In the genomic region with DNA sequence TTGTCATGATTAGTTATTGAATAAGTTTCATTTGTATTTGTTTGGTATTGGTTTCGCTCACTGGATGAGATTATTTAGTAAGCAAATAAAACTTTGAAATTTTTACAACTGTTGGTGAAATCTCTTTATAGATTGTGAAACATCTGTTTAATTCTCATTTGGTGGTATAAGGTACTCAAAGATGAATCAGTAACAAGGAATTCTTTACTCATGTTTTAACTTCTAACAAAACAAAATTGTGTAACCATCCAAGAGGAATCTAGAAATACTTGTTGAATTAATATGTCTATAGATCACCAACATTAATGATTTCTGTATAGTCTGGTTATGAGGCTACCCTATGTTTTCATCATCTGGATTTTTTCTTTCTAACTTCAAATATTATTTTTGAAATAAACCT, we compare ENCODE assay signal across 20 cellular contexts.
DNase-seq lines count a peak whose midpoint lies in the region; ATAC-seq and TF ChIP-seq lines count a peak whose summit lies in the region.
"Had no signal": no experiment of that assay in that cellular context is flagged by ENCODE, and none has a peak within 500 bp of the region (broad histone marks: within the 10 kb centered on the region; RNA-seq: fewer than 3 reads in every experiment).

No MANE protein-coding gene starts in this region.

- POLR2A ChIA-PET in PC-3 (lab: Charles Lee; ENCODE audit: unreplicated experiment): interaction anchor here (0.6 kb wide), 1 partner anchor 118 kb away, joined by 3 read pairs; no protein-coding TSS in a partner anchor
- POLR2A ChIA-PET in activated CD4-positive, alpha-beta T cell treated with anti-CD3 and anti-CD28 coated beads for 36 hours (lab: Charles Lee): no interaction called here

- no peaks in the 10 kb centered on the region for H3K36me3 Mint-ChIP-seq in activated CD4-positive, alpha-beta T cell treated with anti-CD3 and anti-CD28 coated beads for 36 hours (ENCODE audit: low read depth)
- no peaks in the 10 kb centered on the region for H3K36me3 Mint-ChIP-seq in activated CD8-positive, alpha-beta memory T cell treated with anti-CD3 and anti-CD28 coated beads, Interleukin-2, amount 10 ng/mL, durations not matched to agents 7 days and 5 days
- H3K36me3 Mint-ChIP-seq: naive B cell had no signal

- H3K4me3 ChIP-seq in PC-3 (ENCODE audit: low read length) (no peak overlapping the region), right lobe of liver (no peak overlapping the region), brain microvascular endothelial cell (ENCODE audit: low read depth, low read length) (no peak overlapping the region)
- H3K4me3 ChIP-seq: hepatocyte had no signal

- ATAC-seq in PC-3 (peak; percentile 95), esophagus mucosa (peak; percentile 65), right lobe of liver (peak in 3 of 4 donors; percentile 57 to 86 (median 76))
- ATAC-seq in activated CD4-positive, alpha-beta T cell treated with anti-CD3 and anti-CD28 coated beads for 36 hours: no peak
- ATAC-seq in activated CD8-positive, alpha-beta memory T cell treated with anti-CD3 and anti-CD28 coated beads, Interleukin-2, amount 10 ng/mL, durations not matched to agents 7 days and 5 days: no peak
- ATAC-seq: activated naive CD8-positive, alpha-beta T cell treated with anti-CD3 and anti-CD28 coated beads, Interleukin-2, amount 50 U/mL, for 24 hours; activated T-cell treated with anti-CD3 and anti-CD28 coated beads, Interleukin-2, amount 50 U/mL, for 72 hours; left ventricle myocardium superior had no signal

- in situ Hi-C loops in brain microvascular endothelial cell (cut with HindIII; ENCODE audit: low pct_ligation_motif_present, low sequenced_read_pairs): no loop called here

- no peak overlapping the region for H3K9ac ChIP-seq in PC-3 (ENCODE audit: low read length)

- CTCF ChIA-PET in PC-3 (lab: Charles Lee): no interaction called here
- CTCF ChIA-PET in activated CD4-positive, alpha-beta T cell treated with anti-CD3 and anti-CD28 coated beads for 36 hours (lab: Charles Lee): no interaction called here
- CTCF ChIA-PET in activated CD8-positive, alpha-beta memory T cell treated with anti-CD3 and anti-CD28 coated beads, Interleukin-2, amount 10 ng/mL, durations not matched to agents 7 days and 5 days (lab: Charles Lee): no interaction called here

- no peak overlapping the region for H3K4me3 Mint-ChIP-seq in activated CD4-positive, alpha-beta T cell treated with anti-CD3 and anti-CD28 coated beads for 36 hours
- no peak overlapping the region for H3K4me3 Mint-ChIP-seq in activated CD8-positive, alpha-beta memory T cell treated with anti-CD3 and anti-CD28 coated beads, Interleukin-2, amount 10 ng/mL, durations not matched to agents 7 days and 5 days
- H3K4me3 Mint-ChIP-seq: activated CD4-positive, alpha-beta memory T cell treated with anti-CD3 and anti-CD28 coated beads, Interleukin-2, amount 10 ng/mL, durations not matched to agents 7 days and 5 days; activated naive CD8-positive, alpha-beta T cell treated with anti-CD3 and anti-CD28 coated beads, Interleukin-2, amount 50 U/mL, for 24 hours; activated T-cell treated with anti-CD3 and anti-CD28 coated beads, Interleukin-2, amount 50 U/mL, for 72 hours; B cell; naive B cell had no signal

- no peaks in the 10 kb centered on the region for H3K9me2 ChIP-seq in PC-3 (replicated peaks; ENCODE audit: low read length)

- H3K4me1 Mint-ChIP-seq in activated CD4-positive, alpha-beta T cell treated with anti-CD3 and anti-CD28 coated beads for 36 hours: no peaks in the 10 kb centered on the region
- no peaks in the 10 kb centered on the region for H3K4me1 Mint-ChIP-seq in activated CD8-positive, alpha-beta memory T cell treated with anti-CD3 and anti-CD28 coated beads, Interleukin-2, amount 10 ng/mL, durations not matched to agents 7 days and 5 days
- H3K4me1 Mint-ChIP-seq: activated CD4-positive, alpha-beta memory T cell treated with anti-CD3 and anti-CD28 coated beads, Interleukin-2, amount 10 ng/mL, durations not matched to agents 7 days and 5 days; activated naive CD8-positive, alpha-beta T cell treated with anti-CD3 and anti-CD28 coated beads, Interleukin-2, amount 50 U/mL, for 24 hours; B cell; naive B cell had no signal

- H3K9me3 Mint-ChIP-seq in activated CD4-positive, alpha-beta T cell treated with anti-CD3 and anti-CD28 coated beads for 36 hours (ENCODE audit: low read depth): no peaks in the 10 kb centered on the region
- no peaks in the 10 kb centered on the region for H3K9me3 Mint-ChIP-seq in activated CD8-positive, alpha-beta memory T cell treated with anti-CD3 and anti-CD28 coated beads, Interleukin-2, amount 10 ng/mL, durations not matched to agents 7 days and 5 days (ENCODE audit: low read depth)
- H3K9me3 Mint-ChIP-seq: activated CD4-positive, alpha-beta memory T cell treated with anti-CD3 and anti-CD28 coated beads, Interleukin-2, amount 10 ng/mL, durations not matched to agents 7 days and 5 days; activated naive CD8-positive, alpha-beta T cell treated with anti-CD3 and anti-CD28 coated beads, Interleukin-2, amount 50 U/mL, for 24 hours; activated T-cell treated with anti-CD3 and anti-CD28 coated beads, Interleukin-2, amount 50 U/mL, for 72 hours; naive B cell had no signal

- intact Hi-C loops in PC-3 (cut with micrococcal nuclease) (loop anchor here (2.0 to 5.0 kb wide), 3 partner anchors 35 to 74 kb away; a partner anchor contains a TSS), right lobe of liver (cut with DNase I) (no loop called here)
- intact Hi-C loops in activated CD4-positive, alpha-beta T cell treated with anti-CD3 and anti-CD28 coated beads for 36 hours (cut with DNase I, micrococcal nuclease): no loop called here

- no peaks in the 10 kb centered on the region for H3K36me3 ChIP-seq in PC-3 (ENCODE audit: low read depth, low read length)
- H3K36me3 ChIP-seq in right lobe of liver: no peaks in the 10 kb centered on the region
- H3K36me3 ChIP-seq in brain microvascular endothelial cell (replicated peaks): no peaks in the 10 kb centered on the region

- DNase-seq in AG20443 (ENCODE audit: low spot score) (peak; percentile 38), PC-3 (peak; percentile 93), right lobe of liver (no peak), brain microvascular endothelial cell (no peak), NCI-H2227 (lab: John Stamatoyannopoulos, UW; ENCODE audit: unreplicated experiment) (no peak)
- DNase-seq in activated CD4-positive, alpha-beta T cell treated with anti-CD3 and anti-CD28 coated beads for 36 hours: no peak
- DNase-seq in activated CD8-positive, alpha-beta memory T cell treated with anti-CD3 and anti-CD28 coated beads, Interleukin-2, amount 10 ng/mL, durations not matched to agents 7 days and 5 days: no peak
- DNase-seq: activated CD4-positive, alpha-beta memory T cell treated with anti-CD3 and anti-CD28 coated beads, Interleukin-2, amount 10 ng/mL, durations not matched to agents 7 days and 5 days; activated naive CD8-positive, alpha-beta T cell treated with anti-CD3 and anti-CD28 coated beads, Interleukin-2, amount 50 U/mL, for 24 hours; activated T-cell treated with anti-CD3 and anti-CD28 coated beads, Interleukin-2, amount 50 U/mL, for 72 hours; DMS 273 treated with DMSO at 0.1 percent for 48 hours; left ventricle myocardium superior; naive B cell; NCI-H1930; stimulated activated CD4-positive, alpha-beta T cell treated with anti-CD3 and anti-CD28 coated beads, Interleukin-12 subunit alpha, Interleukin-12 subunit beta, amount 100 ng/mL, for 4 hours; SW 1271 had no signal

- peak overlapping the region; percentile 7 for H3K27ac ChIP-seq in PC-3 (ENCODE audit: low read length)
- H3K27ac ChIP-seq in right lobe of liver: no peak overlapping the region
- H3K27ac ChIP-seq in brain microvascular endothelial cell: no peak overlapping the region
- H3K27ac ChIP-seq: hepatocyte had no signal

- H3K27ac Mint-ChIP-seq in activated CD4-positive, alpha-beta T cell treated with anti-CD3 and anti-CD28 coated beads for 36 hours: no peak overlapping the region
- no peak overlapping the region for H3K27ac Mint-ChIP-seq in activated CD8-positive, alpha-beta memory T cell treated with anti-CD3 and anti-CD28 coated beads, Interleukin-2, amount 10 ng/mL, durations not matched to agents 7 days and 5 days
- H3K27ac Mint-ChIP-seq: activated CD4-positive, alpha-beta memory T cell treated with anti-CD3 and anti-CD28 coated beads, Interleukin-2, amount 10 ng/mL, durations not matched to agents 7 days and 5 days; activated naive CD8-positive, alpha-beta T cell treated with anti-CD3 and anti-CD28 coated beads, Interleukin-2, amount 50 U/mL, for 24 hours; activated T-cell treated with anti-CD3 and anti-CD28 coated beads, Interleukin-2, amount 50 U/mL, for 72 hours; B cell; naive B cell; progenitor cell of endocrine pancreas had no signal

- H3K4me1 ChIP-seq in PC-3 (ENCODE audit: insufficient read depth, low read length) (peaks cover 17% of the 10 kb centered on the region), right lobe of liver (peaks cover 0 to 14% (median 0%) of the 10 kb centered on the region in 4 donors)

- no peak for TF ChIP-seq POLR2A in right lobe of liver (IDR thresholded peaks at IDR 0.05)

- peak overlapping the region; percentile 37; the same call in 1 of the 2 replicates for H3K4me2 ChIP-seq in PC-3 (ENCODE audit: low read length)
- H3K4me2 ChIP-seq: hepatocyte had no signal

- no peaks in the 10 kb centered on the region for H3K27me3 Mint-ChIP-seq in activated CD4-positive, alpha-beta T cell treated with anti-CD3 and anti-CD28 coated beads for 36 hours
- no peaks in the 10 kb centered on the region for H3K27me3 Mint-ChIP-seq in activated CD8-positive, alpha-beta memory T cell treated with anti-CD3 and anti-CD28 coated beads, Interleukin-2, amount 10 ng/mL, durations not matched to agents 7 days and 5 days
- H3K27me3 Mint-ChIP-seq: activated CD4-positive, alpha-beta memory T cell treated with anti-CD3 and anti-CD28 coated beads, Interleukin-2, amount 10 ng/mL, durations not matched to agents 7 days and 5 days; activated naive CD8-positive, alpha-beta T cell treated with anti-CD3 and anti-CD28 coated beads, Interleukin-2, amount 50 U/mL, for 24 hours; B cell; naive B cell; progenitor cell of endocrine pancreas had no signal

- no peaks in the 10 kb centered on the region for H4K20me1 ChIP-seq in PC-3 (ENCODE audit: low read length)

- no peak overlapping the region for H2AFZ ChIP-seq in PC-3 (ENCODE audit: low read length)
- H2AFZ ChIP-seq: hepatocyte had no signal

- WGBS in right lobe of liver (ENCODE audit: insufficient coverage, low coverage, low lambda C conversion rate, missing lambda C conversion rate): 32% methylated on average over 1 of the region's 1 CpG

- H3K27me3 ChIP-seq in PC-3 (ENCODE audit: low read length): no peaks in the 10 kb centered on the region
- H3K27me3 ChIP-seq in right lobe of liver: no peaks in the 10 kb centered on the region
- no peaks in the 10 kb centered on the region for H3K27me3 ChIP-seq in brain microvascular endothelial cell (replicated peaks)
- H3K27me3 ChIP-seq: hepatocyte had no signal

- no peaks in the 10 kb centered on the region for H3K79me2 ChIP-seq in PC-3 (ENCODE audit: low read length)
- H3K79me2 ChIP-seq: hepatocyte had no signal

- TF ChIP-seq CTCF in PC-3 (conservative IDR thresholded peaks at IDR 0.05; ENCODE audit: low read depth, low read length) (no peak), right lobe of liver (IDR thresholded peaks at IDR 0.05) (no peak), brain microvascular endothelial cell (IDR thresholded peaks at IDR 0.05; ENCODE audit: low read depth, low read length, missing control alignments) (no peak)

- no peaks in the 10 kb centered on the region for H3F3A ChIP-seq in PC-3 (ENCODE audit: low read length, unreplicated experiment)

- no TSS peak for BruUV-seq in PC-3 (replicated peaks; lab: Mats Ljungman, UMichigan)

- H3K9me3 ChIP-seq in PC-3 (ENCODE audit: low read length): no peaks in the 10 kb centered on the region
- H3K9me3 ChIP-seq in right lobe of liver: no peaks in the 10 kb centered on the region

Comparison
In these comparisons a context has a peak if more than half of its experiments do, and no peak if none do; other contexts are left out.
1. DNase-seq: peak in AG20443 (single experiment) and PC-3 (single experiment); none in right lobe of liver (0 of 3), activated CD4-positive, alpha-beta T cell treated with anti-CD3 and anti-CD28 coated beads for 36 hours (single experiment), activated CD8-positive, alpha-beta memory T cell treated with anti-CD3 and anti-CD28 coated beads, Interleukin-2, amount 10 ng/mL, durations not matched to agents 7 days and 5 days (single experiment), brain microvascular endothelial cell (single experiment) and NCI-H2227 (single experiment).
2. ATAC-seq: peak in PC-3 (single experiment), esophagus mucosa (single experiment) and right lobe of liver (3 of 4); none in activated CD4-positive, alpha-beta T cell treated with anti-CD3 and anti-CD28 coated beads for 36 hours (single experiment) and activated CD8-positive, alpha-beta memory T cell treated with anti-CD3 and anti-CD28 coated beads, Interleukin-2, amount 10 ng/mL, durations not matched to agents 7 days and 5 days (single experiment).